Comparison of ENCODE assay signal across 1 cellular context in genomic region chr11:15560689-15561467, GRCh38.
TF ChIP-seq lines count a peak whose summit lies in the region.

No MANE protein-coding gene starts in this region.

TF ChIP-seq in H1, 55 proteins besides CTCF, POLR2A, EP300 and RAD21 (continued from another document):
- TF ChIP-seq NRF1 (IDR thresholded peaks at IDR 0.05; ENCODE audit: low read depth, low read length) (no peak), JUN (IDR thresholded peaks at IDR 0.05; ENCODE audit: low read depth, low read length) (no peak), CHD2 (IDR thresholded peaks at IDR 0.05; ENCODE audit: low read length) (no peak), BRCA1 (IDR thresholded peaks at IDR 0.05; ENCODE audit: low read depth, low read length) (no peak), EZH2 (IDR thresholded peaks at IDR 0.05; ENCODE audit: low read depth, low read length, severe bottlenecking) (no peak), FOSL1 (IDR thresholded peaks at IDR 0.05; ENCODE audit: insufficient read depth, low read depth, low read length) (no peak), GTF2F1 (IDR thresholded peaks at IDR 0.05; ENCODE audit: borderline replicate concordance, low read depth, low read length) (no peak), CHD7 (IDR thresholded peaks at IDR 0.05; ENCODE audit: insufficient replicate concordance, low read length) (no peak), RBBP5 (IDR thresholded peaks at IDR 0.05; ENCODE audit: borderline replicate concordance, low read depth, low read length) (no peak), CHD1 (IDR thresholded peaks at IDR 0.05; ENCODE audit: low read depth, low read length) (no peak), TEAD4 (IDR thresholded peaks at IDR 0.05; ENCODE audit: low read depth, low read length) (no peak)
